In genomic region chrY:8536277-8536676, GRCh38 we compare ENCODE assay signal across 17 cellular contexts.
"Had no signal": no experiment of that assay in that cellular context is flagged by ENCODE, and none has a peak within 500 bp of the region (broad histone marks: within the 10 kb centered on the region; RNA-seq: fewer than 3 reads in every experiment).

No MANE protein-coding gene starts in this region.

- H3K27me3 ChIP-seq: heart left ventricle, thyroid gland had no signal

- H3K9me3 ChIP-seq: heart left ventricle, mucosa of descending colon, thyroid gland had no signal

- ATAC-seq: heart left ventricle; mucosa of descending colon; naive thymus-derived CD4-positive, alpha-beta T cell; stimulated activated effector memory CD8-positive, alpha-beta T cell treated with anti-CD3 and anti-CD28 coated beads, Interleukin-12 subunit alpha, Interleukin-12 subunit beta, amount 100 ng/mL, for 72 hours had no signal

- DNase-seq: activated CD4-positive, alpha-beta T cell treated with anti-CD3 and anti-CD28 coated beads, Interleukin-2, amount 10 ng/mL, durations not matched to agents 24 days and 14 days; activated CD4-positive, CD25-positive, alpha-beta regulatory T cell; activated naive CD4-positive, alpha-beta T cell treated with Interleukin-2 at 50 U/mL for 16 hours; aorta; cerebellar nuclear complex; effector memory CD8-positive, alpha-beta T cell; heart left ventricle; mucosa of descending colon; naive thymus-derived CD4-positive, alpha-beta T cell; retina; T-helper 2 cell had no signal

- FAIRE-seq: frontal cortex, TTC549 had no signal

- H3K4me3 ChIP-seq: heart left ventricle, mucosa of descending colon, thyroid gland had no signal

- H3K4me1 Mint-ChIP-seq: activated CD4-positive, alpha-beta T cell treated with anti-CD3 and anti-CD28 coated beads, Interleukin-2, amount 10 ng/mL, durations not matched to agents 24 days and 14 days; naive thymus-derived CD4-positive, alpha-beta T cell; stimulated activated effector memory CD8-positive, alpha-beta T cell treated with anti-CD3 and anti-CD28 coated beads, Interleukin-12 subunit alpha, Interleukin-12 subunit beta, amount 100 ng/mL, for 72 hours had no signal

- H3K27me3 Mint-ChIP-seq: activated CD4-positive, alpha-beta T cell treated with anti-CD3 and anti-CD28 coated beads, Interleukin-2, amount 10 ng/mL, durations not matched to agents 24 days and 14 days; dendritic cell treated with granulocyte-macrophage colony-stimulating factor and Interleukin-4, amounts not matched to agents 40 ng/mL and 50 ng/mL, for 4 days; effector memory CD8-positive, alpha-beta T cell; naive thymus-derived CD4-positive, alpha-beta T cell had no signal

- H3K36me3 ChIP-seq: heart left ventricle, thyroid gland had no signal

- H3K36me3 Mint-ChIP-seq: naive thymus-derived CD4-positive, alpha-beta T cell; stimulated activated effector memory CD8-positive, alpha-beta T cell treated with anti-CD3 and anti-CD28 coated beads, Interleukin-12 subunit alpha, Interleukin-12 subunit beta, amount 100 ng/mL, for 72 hours had no signal

- H3K27ac Mint-ChIP-seq: activated CD4-positive, alpha-beta T cell treated with anti-CD3 and anti-CD28 coated beads, Interleukin-2, amount 10 ng/mL, durations not matched to agents 24 days and 14 days; dendritic cell treated with granulocyte-macrophage colony-stimulating factor and Interleukin-4, amounts not matched to agents 40 ng/mL and 50 ng/mL, for 4 days; effector memory CD8-positive, alpha-beta T cell; naive thymus-derived CD4-positive, alpha-beta T cell; stimulated activated effector memory CD8-positive, alpha-beta T cell treated with anti-CD3 and anti-CD28 coated beads, Interleukin-12 subunit alpha, Interleukin-12 subunit beta, amount 100 ng/mL, for 72 hours had no signal

- H3K9me3 Mint-ChIP-seq: activated CD4-positive, alpha-beta T cell treated with anti-CD3 and anti-CD28 coated beads, Interleukin-2, amount 10 ng/mL, durations not matched to agents 24 days and 14 days; dendritic cell treated with granulocyte-macrophage colony-stimulating factor and Interleukin-4, amounts not matched to agents 40 ng/mL and 50 ng/mL, for 4 days; effector memory CD8-positive, alpha-beta T cell; naive thymus-derived CD4-positive, alpha-beta T cell; stimulated activated effector memory CD8-positive, alpha-beta T cell treated with anti-CD3 and anti-CD28 coated beads, Interleukin-12 subunit alpha, Interleukin-12 subunit beta, amount 100 ng/mL, for 72 hours had no signal

- H3K27ac ChIP-seq: epithelial cell of prostate, heart left ventricle, thyroid gland had no signal

- H3K4me1 ChIP-seq: heart left ventricle, thyroid gland had no signal

- H3K4me3 Mint-ChIP-seq: activated CD4-positive, alpha-beta T cell treated with anti-CD3 and anti-CD28 coated beads, Interleukin-2, amount 10 ng/mL, durations not matched to agents 24 days and 14 days; dendritic cell treated with granulocyte-macrophage colony-stimulating factor and Interleukin-4, amounts not matched to agents 40 ng/mL and 50 ng/mL, for 4 days; effector memory CD8-positive, alpha-beta T cell; naive thymus-derived CD4-positive, alpha-beta T cell; stimulated activated effector memory CD8-positive, alpha-beta T cell treated with anti-CD3 and anti-CD28 coated beads, Interleukin-12 subunit alpha, Interleukin-12 subunit beta, amount 100 ng/mL, for 72 hours had no signal
